Comparison of ENCODE assay signal across 18 cellular contexts in genomic region chr3:12336099-12336498, GRCh38. TPM values are rescaled to one million over a fixed set of nuclear protein-coding genes. Genes with fewer than 3 reads are reported as not detected.
DNase-seq lines count a peak whose midpoint lies in the region; ATAC-seq and TF ChIP-seq lines count a peak whose summit lies in the region.
"Had no signal": no experiment of that assay in that cellular context is flagged by ENCODE, and none has a peak within 500 bp of the region (broad histone marks: within the 10 kb centered on the region; RNA-seq: fewer than 3 reads in every experiment).

No MANE protein-coding gene starts in this region.

- H2BK12ac ChIP-seq in H9 (ENCODE audit: insufficient read length, low read depth, low read length): no peak overlapping the region

- H3K4me1 ChIP-seq in H9 (ENCODE audit: insufficient read depth, low read length): no peaks in the 10 kb centered on the region

- H4K91ac ChIP-seq in H9 (ENCODE audit: insufficient read length, low read depth, low read length): no peak overlapping the region

- no peak overlapping the region for H3K56ac ChIP-seq in H9 (ENCODE audit: insufficient read length, low read depth, low read length)

- H4K5ac ChIP-seq in H9 (ENCODE audit: insufficient read length, low read depth, low read length): no peak overlapping the region

- H2BK20ac ChIP-seq in H9 (ENCODE audit: low read depth, low read length, poor library complexity, severe bottlenecking): no peak overlapping the region

- no peak overlapping the region for H3T11ph ChIP-seq in H9 (ENCODE audit: low read length)

- no peaks in the 10 kb centered on the region for H3K79me2 ChIP-seq in H9 (ENCODE audit: insufficient read depth, low read length)

- no peak overlapping the region for H3K23ac ChIP-seq in H9 (ENCODE audit: insufficient read length, low read depth, low read length)

- H2BK15ac ChIP-seq in H9 (ENCODE audit: low read depth, low read length): no peak overlapping the region

- no peaks in the 10 kb centered on the region for H4K20me1 ChIP-seq in H9 (ENCODE audit: control insufficient read depth, insufficient read depth, insufficient read length)

- H3K27ac ChIP-seq in HL-60 (replicated peaks) (peak overlapping the region; percentile 30), H9 (ENCODE audit: insufficient read length, low read depth, low read length) (no peak overlapping the region)

- H3K23me2 ChIP-seq in H9 (ENCODE audit: insufficient read length, low read depth, low read length, poor library complexity, severe bottlenecking): no peaks in the 10 kb centered on the region

- no peaks in the 10 kb centered on the region for H3K9me3 ChIP-seq in H9 (ENCODE audit: control insufficient read depth, low read depth, low read length)

- no CpG with 5 or more reads among the region's 3 CpGs for WGBS in H9 (ENCODE audit: extremely low coverage, insufficient read length, low lambda C conversion rate)

- DNase-seq in AML-193 (lab: John Stamatoyannopoulos, UW) (peak; percentile 91 to 95), HL-60 (ENCODE audit: low read depth in 1 of 2, low spot score in 1 of 2) (peak; percentile 69 to 75), T-helper 22 cell (ENCODE audit: low read depth) (peak; percentile 0), fibroblast of villous mesenchyme (ENCODE audit: low read depth) (peak; percentile 51), H9 (no peak)
- DNase-seq: activated CD4-positive, alpha-beta T cell treated with anti-CD3 and anti-CD28 coated beads, Interleukin-2, amount 50 U/mL, for 4 hours; activated naive CD4-positive, alpha-beta T cell; DMS153; foreskin melanocyte; HCEC 1CT; NCI-H187 treated with DMSO at 0.1 percent for 48 hours; NCI-H69; stimulated activated naive B cell treated with anti-CD40 and anti-IgM and Interleukin-4, amounts not matched to agents 10 μg/mL and 1 μg/mL and 100 μg/mL, for 72 hours; T1000 had no signal

- H3K27me3 Mint-ChIP-seq in H9 (ENCODE audit: low read depth): no peaks in the 10 kb centered on the region; the same call in 1 of the 2 replicates

- TF ChIP-seq CTCF in HL-60 (IDR thresholded peaks at IDR 0.05; ENCODE audit: insufficient read depth, low read length): no peak
- no peak for TF ChIP-seq CTCF in fibroblast of villous mesenchyme (IDR thresholded peaks at IDR 0.05; ENCODE audit: insufficient read depth, low read depth, low read length)
- TF ChIP-seq CTCF in H9 (conservative IDR thresholded peaks at IDR 0.05): no peak

- no peak overlapping the region for H2AK5ac ChIP-seq in H9 (ENCODE audit: insufficient read length, low read length)

- no peak overlapping the region for H3K27ac Mint-ChIP-seq in H9
- H3K27ac Mint-ChIP-seq: memory B cell; stimulated activated naive B cell treated with anti-CD40 and anti-IgM and Interleukin-4, amounts not matched to agents 10 μg/mL and 1 μg/mL and 100 μg/mL, for 72 hours had no signal

- no peaks in the 10 kb centered on the region for H3K9me3 Mint-ChIP-seq in H9
- H3K9me3 Mint-ChIP-seq: memory B cell; stimulated activated naive B cell treated with anti-CD40 and anti-IgM and Interleukin-4, amounts not matched to agents 10 μg/mL and 1 μg/mL and 100 μg/mL, for 72 hours had no signal

- no peaks in the 10 kb centered on the region for H3K36me3 Mint-ChIP-seq in H9 (ENCODE audit: insufficient read depth in 1 of 3, low read depth in 3 of 3)
- H3K36me3 Mint-ChIP-seq: memory B cell; stimulated activated naive B cell treated with anti-CD40 and anti-IgM and Interleukin-4, amounts not matched to agents 10 μg/mL and 1 μg/mL and 100 μg/mL, for 72 hours had no signal

- H3K4ac ChIP-seq in H9 (ENCODE audit: low read depth, low read length): no peak overlapping the region

- H3K4me3 ChIP-seq in HL-60 (replicated peaks; ENCODE audit: insufficient read depth, low read length): no peak overlapping the region
- H3K4me3 ChIP-seq in fibroblast of villous mesenchyme (ENCODE audit: low read depth, low read length): no peak overlapping the region

- ATAC-seq in HG02759 (IDR thresholded peaks at IDR 0.05; ENCODE audit: unreplicated experiment) (no peak), HG03571 (IDR thresholded peaks at IDR 0.05; ENCODE audit: unreplicated experiment) (no peak), GM18858 (IDR thresholded peaks at IDR 0.05; ENCODE audit: unreplicated experiment) (no peak)
- ATAC-seq: stimulated activated naive B cell treated with anti-CD40 and anti-IgM and Interleukin-4, amounts not matched to agents 10 μg/mL and 1 μg/mL and 100 μg/mL, for 72 hours had no signal

- no peak overlapping the region for H3K18ac ChIP-seq in H9 (ENCODE audit: insufficient read length, low read depth, low read length)

- H3K9ac ChIP-seq in H9 (ENCODE audit: extremely low read depth, insufficient read length, low read length): no peak overlapping the region

- H3K4me2 ChIP-seq in H9 (ENCODE audit: insufficient read depth, insufficient read length, low read length): no peak overlapping the region

- H2AFZ ChIP-seq in H9 (ENCODE audit: low read length): no peak overlapping the region

- no peak overlapping the region for H3K14ac ChIP-seq in H9 (ENCODE audit: insufficient read depth, low read length)

- H3K4me3 Mint-ChIP-seq in H9: no peak overlapping the region
- H3K4me3 Mint-ChIP-seq: memory B cell; stimulated activated naive B cell treated with anti-CD40 and anti-IgM and Interleukin-4, amounts not matched to agents 10 μg/mL and 1 μg/mL and 100 μg/mL, for 72 hours had no signal

- H4K8ac ChIP-seq in H9 (replicated peaks; ENCODE audit: insufficient read length, low read depth, low read length): no peak overlapping the region

- H2BK5ac ChIP-seq in H9 (ENCODE audit: insufficient read length, low read length): no peak overlapping the region

- H3K27me3 ChIP-seq in HL-60 (ENCODE audit: insufficient read depth, poor library complexity, severe bottlenecking) (no peaks in the 10 kb centered on the region), H9 (ENCODE audit: insufficient read depth, low read length) (no peaks in the 10 kb centered on the region)

- H3K4me1 Mint-ChIP-seq in H9: no peaks in the 10 kb centered on the region
- H3K4me1 Mint-ChIP-seq: memory B cell had no signal

- H2BK120ac ChIP-seq in H9 (ENCODE audit: low read depth, low read length, poor library complexity, severe bottlenecking): no peak overlapping the region

- H3K79me1 ChIP-seq in H9 (ENCODE audit: insufficient read depth, low read depth, low read length, poor library complexity, severe bottlenecking): no peaks in the 10 kb centered on the region

RNA-seq across cellular contexts. Expression of gene PPARG, which starts 47.2 kb away (rescaled TPM):
- 3.5 and 4.7 TPM in 2 replicates for total RNA-seq in fibroblast of villous mesenchyme
- total RNA-seq in H9 (2021): 0.42 TPM in 1 of 2 replicates, not detected in the other
